In the genomic region with DNA sequence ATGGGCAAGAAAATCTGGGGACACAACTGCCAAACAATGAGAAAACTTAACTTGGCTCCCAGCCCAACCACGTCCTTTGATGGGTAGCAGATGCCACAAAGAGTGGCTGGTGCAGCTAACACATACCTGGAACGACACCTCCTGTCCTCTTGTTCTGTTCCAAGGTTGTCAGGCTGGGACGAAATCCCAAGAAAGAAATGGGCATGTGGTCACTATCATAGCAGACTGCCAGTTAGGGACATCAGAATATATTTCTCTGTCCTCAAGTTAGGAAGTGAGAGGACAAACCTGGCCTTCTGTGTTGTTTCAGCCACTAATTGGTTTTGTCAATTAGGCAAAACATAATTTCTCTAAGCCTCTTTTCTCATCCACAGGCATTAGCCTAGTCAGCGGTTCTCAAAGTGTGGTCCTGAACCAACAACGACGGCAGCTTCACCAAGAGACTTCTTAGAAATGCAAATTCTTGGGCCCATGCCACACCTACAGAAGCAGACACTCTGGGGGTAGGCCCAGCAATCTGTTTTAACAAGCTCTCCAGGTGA, we compare ENCODE assay signal across 8 cellular contexts.
DNase-seq lines count a peak whose midpoint lies in the region; ATAC-seq and TF ChIP-seq lines count a peak whose summit lies in the region.

No MANE protein-coding gene starts in this region.

- ATAC-seq in GM18907 (IDR thresholded peaks at IDR 0.05; ENCODE audit: unreplicated experiment) = peak; percentile 25
- no peak for ATAC-seq in HG03457 (IDR thresholded peaks at IDR 0.05; ENCODE audit: unreplicated experiment)
- ATAC-seq in HG03460 (IDR thresholded peaks at IDR 0.05; ENCODE audit: unreplicated experiment) = no peak

- H3K9me2 ChIP-seq in OCI-LY7 (ENCODE audit: insufficient read depth, low read length) = no peaks in the 10 kb centered on the region

- peaks cover 96% of the 10 kb centered on the region for H3K79me2 ChIP-seq in OCI-LY7 (ENCODE audit: insufficient read depth, low read depth, low read length)

- peak overlapping the region; percentile 76 for H3K4me3 ChIP-seq in OCI-LY7 (ENCODE audit: low read depth, low read length, poor library complexity, severe bottlenecking)
- H3K4me3 ChIP-seq in colonic mucosa = no peak overlapping the region
- H3K4me3 ChIP-seq in rectal smooth muscle tissue (ENCODE audit: low read length) = peak overlapping the region; percentile 47

- H4K20me1 ChIP-seq in OCI-LY7 (ENCODE audit: insufficient read depth, low read length) = peaks cover 11% of the 10 kb centered on the region; the same call in 1 of the 2 replicates

- no peaks in the 10 kb centered on the region for H3K27me3 ChIP-seq in colonic mucosa
- no peaks in the 10 kb centered on the region for H3K27me3 ChIP-seq in rectal smooth muscle tissue (ENCODE audit: control insufficient read depth, insufficient read depth, low read length)

- H3K4me2 ChIP-seq in OCI-LY7 (ENCODE audit: low read length) = peak overlapping the region; percentile 100

- intact Hi-C loops in OCI-LY7 (cut with micrococcal nuclease; ENCODE audit: unreplicated experiment) = loop anchor here (1.0 to 10.0 kb wide), 5 partner anchors 53 to 424 kb away; partner anchors contain the start of genes FAM78A and PRRC2B
- intact Hi-C loops in colonic mucosa (cut with DNase I) = no loop called here

- CTCF ChIA-PET in OCI-LY7 (lab: Charles Lee; ENCODE audit: unreplicated experiment) = interaction anchor here (1.0 to 2.6 kb wide), 3 partner anchors 49 to 75 kb away, joined by 3 to 11 read pairs (median 4); no protein-coding TSS in a partner anchor

- peaks cover 69% of the 10 kb centered on the region for H3K4me1 ChIP-seq in OCI-LY7 (ENCODE audit: insufficient read depth, low read length, poor library complexity, severe bottlenecking)
- H3K4me1 ChIP-seq in colonic mucosa = peaks cover 7% of the 10 kb centered on the region
- H3K4me1 ChIP-seq in rectal smooth muscle tissue (ENCODE audit: control insufficient read depth, insufficient read depth, low read length) = peaks cover 38% of the 10 kb centered on the region

- H3K27ac ChIP-seq in OCI-LY7 (ENCODE audit: low read depth, low read length, poor library complexity, severe bottlenecking) (peak overlapping the region; percentile 98), colonic mucosa (peak overlapping the region; percentile 70), rectal smooth muscle tissue (ENCODE audit: low read depth, low read length) (peak overlapping the region; percentile 71)

- no peak for TF ChIP-seq CTCF in OCI-LY7 (conservative IDR thresholded peaks at IDR 0.05; ENCODE audit: low read length)
- no peak for TF ChIP-seq CTCF in colonic mucosa (IDR thresholded peaks at IDR 0.05)

- peak; percentile 87 for DNase-seq in OCI-LY7 (ENCODE audit: low spot score)
- no peak for DNase-seq in colonic mucosa
- no peak for DNase-seq in NK-92 (lab: John Stamatoyannopoulos, UW; ENCODE audit: unreplicated experiment)
- no peak for DNase-seq in midbrain (lab: John Stamatoyannopoulos, UW)

- BruUV-seq in OCI-LY7 (replicated peaks; lab: Mats Ljungman, UMichigan) = TSS peak; percentile 82

- POLR2A ChIA-PET in OCI-LY7 (lab: Charles Lee) = interaction anchor here (0.6 to 13.0 kb wide), 15 partner anchors 11 to 706 kb away, joined by 3 to 347 read pairs (median 8); no protein-coding TSS in a partner anchor

- H3K36me3 ChIP-seq in OCI-LY7 (ENCODE audit: insufficient read depth, low read length) (peaks cover 61% of the 10 kb centered on the region), colonic mucosa (no peaks in the 10 kb centered on the region), rectal smooth muscle tissue (ENCODE audit: control insufficient read depth, insufficient read depth, low read length) (no peaks in the 10 kb centered on the region)

- H3K9ac ChIP-seq in colonic mucosa (ENCODE audit: low read depth in 2 of 2, low read length in 2 of 2) (peak overlapping the region; percentile 22 to 55), rectal smooth muscle tissue (ENCODE audit: low read length) (no peak overlapping the region)

- no peaks in the 10 kb centered on the region for H3K9me3 ChIP-seq in OCI-LY7 (ENCODE audit: low read length)
- H3K9me3 ChIP-seq in colonic mucosa = no peaks in the 10 kb centered on the region

- H2AFZ ChIP-seq in OCI-LY7 (ENCODE audit: low read length) = no peak overlapping the region
